1 cellular context compared by ENCODE assay signal in the genomic region with DNA sequence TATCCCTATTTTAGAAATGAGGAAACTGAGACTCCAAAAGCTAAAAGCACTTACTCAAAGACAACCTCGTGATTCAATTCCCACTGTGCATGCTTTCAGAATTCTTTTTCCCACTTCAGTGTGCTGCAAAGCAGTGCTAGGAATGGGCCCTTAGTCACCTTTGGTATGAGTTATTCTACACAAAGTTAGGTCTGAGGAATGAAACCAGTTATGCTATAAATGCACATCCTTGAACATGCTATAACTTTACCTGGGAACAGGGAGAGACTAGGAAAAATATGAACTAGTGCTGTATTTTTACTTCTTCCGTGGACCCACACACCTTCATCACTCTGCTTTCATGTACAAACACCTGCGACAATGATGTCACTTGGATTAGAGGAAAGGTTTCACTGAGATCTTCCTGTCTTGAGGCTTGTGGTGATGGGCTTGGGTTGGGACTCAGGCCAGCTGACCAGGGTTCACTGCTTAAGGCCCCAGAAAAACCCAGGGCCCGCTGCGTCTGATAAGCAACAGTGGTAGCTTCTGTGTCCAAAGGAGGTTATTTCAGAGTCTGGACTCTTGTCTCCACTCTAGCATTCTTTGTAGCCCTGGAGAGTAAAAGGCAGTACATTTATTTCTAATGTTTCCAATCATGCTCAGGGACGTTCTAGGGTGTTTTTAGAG.
TF ChIP-seq lines count a peak whose summit lies in the region.

No MANE protein-coding gene starts in this region.

TF ChIP-seq in endothelial cell of umbilical vein, 7 proteins besides CTCF, POLR2A, EP300 and RAD21 (continued from another document):
- no peak for TF ChIP-seq EZH2 (IDR thresholded peaks at IDR 0.05; ENCODE audit: borderline replicate concordance, low read depth, low read length, severe bottlenecking)
- no peak for TF ChIP-seq MYC (IDR thresholded peaks at IDR 0.05; ENCODE audit: low read depth, low read length)
- TF ChIP-seq FOS (IDR thresholded peaks at IDR 0.05; ENCODE audit: borderline replicate concordance, insufficient read depth, low read length) = no peak
- no peak for TF ChIP-seq JUN (IDR thresholded peaks at IDR 0.05; ENCODE audit: borderline replicate concordance, insufficient read depth, insufficient read length, low read depth)
- TF ChIP-seq, protein P1, sequence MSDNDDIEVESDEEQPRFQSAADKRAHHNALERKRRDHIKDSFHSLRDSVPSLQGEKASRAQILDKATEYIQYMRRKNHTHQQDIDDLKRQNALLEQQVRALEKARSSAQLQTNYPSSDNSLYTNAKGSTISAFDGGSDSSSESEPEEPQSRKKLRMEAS (IDR thresholded peaks at IDR 0.05; ENCODE audit: insufficient read depth, insufficient read length) = no peak
